Comparison of ENCODE assay signal across 8 cellular contexts in the genomic region with DNA sequence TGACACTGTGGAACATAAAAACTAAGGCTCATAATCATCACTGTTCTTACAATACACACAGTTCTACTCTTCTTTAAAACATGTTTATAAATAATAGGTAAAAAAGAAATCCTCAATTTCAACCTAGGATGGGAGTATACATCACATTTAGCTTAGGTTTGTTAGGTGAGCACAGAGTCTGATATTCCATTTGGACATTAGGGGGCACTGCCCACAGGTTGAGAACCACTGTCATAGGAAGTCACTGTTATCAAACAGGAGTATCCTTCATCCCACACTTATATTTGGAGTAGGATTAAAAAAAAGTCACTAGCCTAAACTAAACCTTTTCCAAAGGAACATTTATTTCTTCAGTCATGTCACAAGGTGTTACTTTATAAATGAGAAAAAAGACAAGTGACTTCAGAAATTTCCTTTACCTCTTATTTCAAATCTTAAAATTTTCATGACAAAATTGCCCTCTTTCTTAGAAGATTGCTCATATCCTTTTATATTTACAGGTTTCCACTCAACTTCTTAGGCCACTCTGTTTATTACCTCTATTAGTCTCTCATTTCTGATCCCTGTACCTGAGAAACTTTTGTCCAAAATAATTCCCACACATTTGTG.
DNase-seq lines count a peak whose midpoint lies in the region; ATAC-seq and TF ChIP-seq lines count a peak whose summit lies in the region.

No MANE protein-coding gene starts in this region.

- H3K27me3 ChIP-seq in KMS-11 (ENCODE audit: insufficient read depth, low read depth) (no peaks in the 10 kb centered on the region), dorsolateral prefrontal cortex (no peaks in the 10 kb centered on the region), transverse colon (no peaks in the 10 kb centered on the region)

- intact Hi-C loops in dorsolateral prefrontal cortex (cut with DNase I) (no loop called here), transverse colon (cut with DNase I; ENCODE audit: low total_unique reads) (no loop called here)

- no peak overlapping the region for H3K4me3 ChIP-seq in KMS-11 (IDR thresholded peaks at IDR 0.05; ENCODE audit: insufficient read depth, low read depth, low read length)
- H3K4me3 ChIP-seq in dorsolateral prefrontal cortex: no peak overlapping the region
- no peak overlapping the region for H3K4me3 ChIP-seq in transverse colon

- TF ChIP-seq EP300 in transverse colon (IDR thresholded peaks at IDR 0.05; ENCODE audit: low read depth): no peak

- peaks cover 8 to 9% of the 10 kb centered on the region in 2 donors for H3K9me3 ChIP-seq in transverse colon

- ATAC-seq in GM21360 (IDR thresholded peaks at IDR 0.05; ENCODE audit: unreplicated experiment) (peak; percentile 92), GM18861 (IDR thresholded peaks at IDR 0.05; ENCODE audit: unreplicated experiment) (no peak)

- H4K20me1 ChIP-seq in KMS-11 (ENCODE audit: insufficient read depth): no peaks in the 10 kb centered on the region; the same call in 1 of the 2 replicates

- TF ChIP-seq POLR2A in transverse colon (IDR thresholded peaks at IDR 0.05): no peak

- TF ChIP-seq CTCF in KMS-11 (conservative IDR thresholded peaks at IDR 0.05; ENCODE audit: low read depth, low read length) (peak; percentile 48; the same call in 1 of the 2 replicates), dorsolateral prefrontal cortex (IDR thresholded peaks at IDR 0.05 in 54 of 56, conservative IDR thresholded peaks at IDR 0.05 in 2 of 56; ENCODE audit: low read depth in 1 of 56, partially characterized antibody in 56 of 56) (peak in 44 of 56 donors; percentile 2 to 49 (median 29)), transverse colon (IDR thresholded peaks at IDR 0.05) (peak; percentile 23 to 46 (median 39))

- H3K79me2 ChIP-seq in KMS-11 (ENCODE audit: insufficient read depth, low read depth): no peaks in the 10 kb centered on the region

- no peak overlapping the region for H3K4me2 ChIP-seq in KMS-11

- H3K9ac ChIP-seq in KMS-11: no peak overlapping the region

- H3K27ac ChIP-seq in KMS-11: no peak overlapping the region
- no peak overlapping the region for H3K27ac ChIP-seq in dorsolateral prefrontal cortex
- H3K27ac ChIP-seq in transverse colon: no peak overlapping the region

- DNase-seq in D341Med (ENCODE audit: low spot score) (peak; percentile 31), dorsolateral prefrontal cortex (peak in 1 of 10 donors; percentile 9), transverse colon (peak; percentile 14), epidermal melanocyte (ENCODE audit: insufficient read length, low spot score) (no peak)
- DNase-seq in activated CD8-positive, alpha-beta memory T cell treated with anti-CD3 and anti-CD28 coated beads, Interleukin-2, amount 50 U/mL, for 48 hours: no peak

- H3K4me1 ChIP-seq in KMS-11 (ENCODE audit: low read depth, poor library complexity, severe bottlenecking) (no peaks in the 10 kb centered on the region), transverse colon (no peaks in the 10 kb centered on the region)

- no peaks in the 10 kb centered on the region for H3K36me3 ChIP-seq in KMS-11 (ENCODE audit: insufficient read depth)
- H3K36me3 ChIP-seq in transverse colon: peaks cover 0 to 12% (median 0%) of the 10 kb centered on the region in 4 donors

- H2AFZ ChIP-seq in KMS-11 (ENCODE audit: low read depth): no peak overlapping the region

- in situ Hi-C loops in transverse colon (cut with MboI; ENCODE audit: low pct_ligation_motif_present in 1 of 4, low pct_unique_long_range_greater_than_20kb in 1 of 4, low sequenced_read_pairs in 3 of 4): loop anchor here in 2 of 4 donors (10.0 to 25.0 kb wide), 2 partner anchors 240 to 248 kb away; partner anchors contain the start of gene CPNE8 (in 2 of the 2)

Comparison
In these comparisons a context has a peak if more than half of its experiments do, and no peak if none do; other contexts are left out.
1. DNase-seq: peak in D341Med (single experiment) and transverse colon (single experiment); none in epidermal melanocyte (single experiment) and activated CD8-positive, alpha-beta memory T cell treated with anti-CD3 and anti-CD28 coated beads, Interleukin-2, amount 50 U/mL, for 48 hours (single experiment).
2. Peak in every context shown above with its lines, with median percentiles within 50 percentile points of each other: CTCF ChIP-seq.